ENCODE assay signal across 23 cellular contexts in the genomic region with DNA sequence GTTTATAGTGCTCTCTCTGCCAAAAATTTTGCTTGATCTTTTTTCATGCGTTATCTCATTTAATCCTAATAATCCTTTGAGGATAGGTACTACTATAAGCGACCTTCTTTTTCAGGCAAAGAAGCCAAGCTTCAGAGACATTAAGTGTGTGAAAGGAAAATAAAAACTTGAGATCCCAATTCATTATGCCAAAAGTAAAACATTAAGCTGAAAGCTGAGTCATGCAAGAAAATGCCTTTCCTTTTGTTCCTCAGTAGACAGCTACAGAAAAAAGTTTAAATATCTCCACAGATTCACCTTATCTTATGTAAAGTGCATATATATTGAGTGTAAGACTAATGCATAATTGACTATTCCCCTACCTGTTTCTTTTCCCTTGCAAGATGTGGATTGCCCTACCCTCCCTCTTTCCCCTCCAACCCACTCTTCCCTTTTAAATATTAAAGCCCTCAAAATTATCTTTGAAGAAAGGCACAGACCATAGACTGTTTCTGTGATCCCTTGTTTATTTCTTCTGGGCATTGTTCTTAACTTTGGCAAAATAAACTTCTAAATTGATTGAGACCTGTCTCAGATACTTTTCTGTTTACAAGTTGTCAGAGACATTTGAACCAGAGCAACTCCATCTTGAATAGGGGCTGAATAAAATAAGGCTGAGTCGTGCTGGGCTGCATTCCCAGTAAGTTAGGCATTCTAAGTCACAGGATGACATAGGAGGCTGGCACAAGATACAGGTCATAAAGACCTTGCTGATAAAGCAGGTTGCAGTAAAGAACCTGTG.
"Had no signal": no experiment of that assay in that cellular context is flagged by ENCODE, and none has a peak within 500 bp of the region (broad histone marks: within the 10 kb centered on the region; RNA-seq: fewer than 3 reads in every experiment).

No MANE protein-coding gene starts in this region.

- H3K27ac Mint-ChIP-seq: activated B cell treated with CpG ODN at 0.5 μM for 24 hours; activated CD4-positive, alpha-beta T cell treated with anti-CD3 and anti-CD28 coated beads, Interleukin-2, amount 10 ng/mL, durations not matched to agents 24 days and 14 days; activated CD8-positive, alpha-beta memory T cell treated with anti-CD3 and anti-CD28 coated beads, Interleukin-2, amount 10 ng/mL, durations not matched to agents 7 days and 5 days; activated naive CD4-positive, alpha-beta T cell treated with anti-CD3 and anti-CD28 coated beads for 36 hours; activated naive CD8-positive, alpha-beta T cell; activated T-helper 17 cell treated with anti-CD3 and anti-CD28 coated beads, Interleukin-2, amount 50 U/mL, for 72 hours; T-cell had no signal

- H3K36me3 Mint-ChIP-seq: activated CD8-positive, alpha-beta memory T cell treated with anti-CD3 and anti-CD28 coated beads, Interleukin-2, amount 10 ng/mL, durations not matched to agents 7 days and 5 days; activated naive CD8-positive, alpha-beta T cell; T-cell had no signal

- H3K27me3 Mint-ChIP-seq: activated B cell treated with CpG ODN at 0.5 μM for 24 hours; activated CD4-positive, alpha-beta T cell treated with anti-CD3 and anti-CD28 coated beads, Interleukin-2, amount 10 ng/mL, durations not matched to agents 24 days and 14 days; activated CD8-positive, alpha-beta memory T cell treated with anti-CD3 and anti-CD28 coated beads, Interleukin-2, amount 10 ng/mL, durations not matched to agents 7 days and 5 days; activated T-helper 17 cell treated with anti-CD3 and anti-CD28 coated beads, Interleukin-2, amount 50 U/mL, for 72 hours had no signal

- H3K4me3 Mint-ChIP-seq: activated B cell treated with CpG ODN at 0.5 μM for 24 hours; activated CD4-positive, alpha-beta T cell treated with anti-CD3 and anti-CD28 coated beads, Interleukin-2, amount 10 ng/mL, durations not matched to agents 24 days and 14 days; activated CD8-positive, alpha-beta memory T cell treated with anti-CD3 and anti-CD28 coated beads, Interleukin-2, amount 10 ng/mL, durations not matched to agents 7 days and 5 days; activated naive CD4-positive, alpha-beta T cell treated with anti-CD3 and anti-CD28 coated beads for 36 hours; activated naive CD8-positive, alpha-beta T cell; activated T-cell treated with anti-CD3 and anti-CD28 coated beads, Interleukin-2, amount 50 U/mL, for 4 hours; activated T-helper 17 cell treated with anti-CD3 and anti-CD28 coated beads, Interleukin-2, amount 50 U/mL, for 72 hours; T-cell had no signal

- H3K4me3 ChIP-seq: SK-N-MC had no signal

- H3K4me1 Mint-ChIP-seq: activated B cell treated with CpG ODN at 0.5 μM for 24 hours; activated CD4-positive, alpha-beta T cell treated with anti-CD3 and anti-CD28 coated beads, Interleukin-2, amount 10 ng/mL, durations not matched to agents 24 days and 14 days; activated CD8-positive, alpha-beta memory T cell treated with anti-CD3 and anti-CD28 coated beads, Interleukin-2, amount 10 ng/mL, durations not matched to agents 7 days and 5 days; activated T-helper 17 cell treated with anti-CD3 and anti-CD28 coated beads, Interleukin-2, amount 50 U/mL, for 72 hours; T-cell had no signal

- H3K9me3 Mint-ChIP-seq: activated naive CD4-positive, alpha-beta T cell treated with anti-CD3 and anti-CD28 coated beads for 36 hours; T-cell had no signal

- H3K27ac ChIP-seq: SK-N-MC had no signal

- DNase-seq: activated B cell treated with CpG ODN at 0.5 μM for 24 hours; activated CD4-positive, alpha-beta T cell treated with anti-CD3 and anti-CD28 coated beads for 1 hour; activated CD4-positive, alpha-beta T cell treated with anti-CD3 and anti-CD28 coated beads, Interleukin-2, amount 10 ng/mL, durations not matched to agents 24 days and 14 days; activated CD4-positive, alpha-beta T cell treated with anti-CD3 and anti-CD28 coated beads, Interleukin-2, amount 50 U/mL, for 48 hours; activated CD8-positive, alpha-beta memory T cell treated with anti-CD3 and anti-CD28 coated beads, Interleukin-2, amount 10 ng/mL, durations not matched to agents 7 days and 5 days; activated gamma-delta T cell; activated naive CD4-positive, alpha-beta T cell treated with anti-CD3 and anti-CD28 coated beads for 36 hours; activated T-cell treated with anti-CD3 and anti-CD28 coated beads, Interleukin-2, amount 50 U/mL, for 4 hours; amygdala; KG1; NCI-H1092; NCI-H1417; NCI-H1930; NCI-H2107; NCI-H226; NCI-H526; RPMI8226; T-cell; T-helper 2 cell; T1000 had no signal
